ENCODE assay signal across 6 cellular contexts in genomic region chr11:46675288-46675851, GRCh38. TPM values are rescaled to one million over a fixed set of nuclear protein-coding genes. Genes with fewer than 3 reads are reported as not detected.
DNase-seq lines count a peak whose midpoint lies in the region; ATAC-seq and TF ChIP-seq lines count a peak whose summit lies in the region.

No MANE protein-coding gene starts in this region.

- no peaks in the 10 kb centered on the region for H3K9me3 ChIP-seq in parathyroid adenoma (ENCODE audit: control insufficient read depth, low read length)

- H3K79me2 ChIP-seq in parathyroid adenoma, result no peaks in the 10 kb centered on the region

- no peak overlapping the region for H3K4me2 ChIP-seq in parathyroid adenoma (ENCODE audit: low read length)

- H3K27me3 ChIP-seq in parathyroid adenoma (ENCODE audit: control insufficient read depth, insufficient read depth, low read length), result no peaks in the 10 kb centered on the region

- no peak overlapping the region for H3K9ac ChIP-seq in parathyroid adenoma

- peaks cover 4% of the 10 kb centered on the region for H3K4me1 ChIP-seq in parathyroid adenoma

- H3K36me3 ChIP-seq in parathyroid adenoma (ENCODE audit: control insufficient read depth, insufficient read depth, low read length), result no peaks in the 10 kb centered on the region

- H3K4me3 ChIP-seq in parathyroid adenoma (ENCODE audit: low read depth, low read length), result no peak overlapping the region

- ATAC-seq in GM21515 (IDR thresholded peaks at IDR 0.05; ENCODE audit: unreplicated experiment) (no peak), HG02571 (IDR thresholded peaks at IDR 0.05; ENCODE audit: unreplicated experiment) (no peak)

- peak overlapping the region; percentile 90 for H3K27ac ChIP-seq in cingulate gyrus (ENCODE audit: low read depth, low read length)
- peak overlapping the region; percentile 59 for H3K27ac ChIP-seq in parathyroid adenoma

- peak; percentile 42 for DNase-seq in HT-29 (ENCODE audit: low spot score)
- DNase-seq in foreskin melanocyte, result no peak

- TF ChIP-seq CTCF in parathyroid adenoma (IDR thresholded peaks at IDR 0.05), result no peak

- H2AFZ ChIP-seq in parathyroid adenoma, result peak overlapping the region; percentile 22

RNA-seq across cellular contexts. Expression of gene ARHGAP1, which starts 25.0 kb away (rescaled TPM):
- 28.7 and 29.3 TPM in 2 replicates for total RNA-seq in HT-29 (2014; rRNA removed; shearing (Covaris generic))

RNA-seq across cellular contexts. Expression of gene ZNF408, which starts 25.5 kb away (rescaled TPM):
- total RNA-seq in HT-29 (2014; rRNA removed; shearing (Covaris generic)), result 15.8 and 17.5 TPM in 2 replicates

RNA-seq across cellular contexts. Expression of gene F2, which starts 43.6 kb away (rescaled TPM):
- total RNA-seq in HT-29 (2014; rRNA removed; shearing (Covaris generic)), result 0.38 and 1.7 TPM in 2 replicates

RNA-seq across cellular contexts. Expression of gene ATG13, which starts 58.0 kb away (rescaled TPM):
- total RNA-seq in HT-29 (2014; rRNA removed; shearing (Covaris generic)), result 140 and 152 TPM in 2 replicates

RNA-seq across cellular contexts. Expression of gene HARBI1, which starts 58.3 kb away (rescaled TPM):
- total RNA-seq in HT-29 (2014; rRNA removed; shearing (Covaris generic)), result 8.0 and 8.3 TPM in 2 replicates
